Comparison of ENCODE assay signal across 10 cellular contexts in the genomic region with DNA sequence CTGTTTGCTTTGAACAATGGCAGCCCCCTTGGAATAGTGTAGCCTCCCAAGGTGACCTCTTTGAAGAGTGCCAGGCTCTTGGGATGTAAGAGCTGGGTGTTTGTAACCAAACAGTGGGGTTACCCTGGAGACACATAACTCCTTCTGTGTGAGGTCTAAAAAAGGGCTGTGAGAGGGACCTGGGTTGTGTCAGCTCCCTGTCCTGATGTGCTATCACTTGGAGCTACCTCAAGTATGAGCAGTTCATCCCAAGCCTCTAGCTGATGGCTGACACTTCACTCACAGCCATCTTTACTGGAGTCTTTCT. TPM values are rescaled to one million over a fixed set of nuclear protein-coding genes. Genes with fewer than 3 reads are reported as not detected.
DNase-seq lines count a peak whose midpoint lies in the region; ATAC-seq and TF ChIP-seq lines count a peak whose summit lies in the region.
"Had no signal": no experiment of that assay in that cellular context is flagged by ENCODE, and none has a peak within 500 bp of the region (broad histone marks: within the 10 kb centered on the region; RNA-seq: fewer than 3 reads in every experiment).

No MANE protein-coding gene starts in this region.

- H3K9ac ChIP-seq in mesenchymal stem cell (ENCODE audit: low read length), result peak overlapping the region; percentile 71

- H3K4me1 ChIP-seq in esophagus squamous epithelium, result peaks cover 0 to 27% (median 0%) of the 10 kb centered on the region in 3 donors
- H3K4me1 ChIP-seq in mesenchymal stem cell (ENCODE audit: control insufficient read depth, insufficient read depth, low read depth, low read length), result peaks cover 16% of the 10 kb centered on the region
- H3K4me1 ChIP-seq in transverse colon, result peaks cover 0 to 26% (median 11%) of the 10 kb centered on the region in 4 donors

- TF ChIP-seq CTCF in esophagus squamous epithelium (IDR thresholded peaks at IDR 0.05) (no peak), transverse colon (IDR thresholded peaks at IDR 0.05) (no peak)

- TF ChIP-seq POLR2A in esophagus squamous epithelium (IDR thresholded peaks at IDR 0.05) (no peak), transverse colon (IDR thresholded peaks at IDR 0.05) (no peak)

- H2BK12ac ChIP-seq in mesenchymal stem cell (ENCODE audit: low read length in 2 of 2), result peak overlapping the region; percentile 20 to 76

- no peak overlapping the region for H3K4me2 ChIP-seq in mesenchymal stem cell (ENCODE audit: low read length, poor library complexity, severe bottlenecking)

- intact Hi-C loops in esophagus squamous epithelium (cut with DNase I) (no loop called here), transverse colon (cut with DNase I; ENCODE audit: low total_unique reads) (no loop called here)

- no peak overlapping the region for H2AK5ac ChIP-seq in mesenchymal stem cell (ENCODE audit: low read length, severe bottlenecking)

- H3K27ac ChIP-seq in esophagus squamous epithelium, result peak overlapping the region; percentile 21 to 81 (median 65)
- no peak overlapping the region for H3K27ac ChIP-seq in mesenchymal stem cell (ENCODE audit: low read length, poor library complexity, severe bottlenecking)
- H3K27ac ChIP-seq in transverse colon, result peak overlapping the region; percentile 74 to 84 (median 80)

- ATAC-seq in HG03135 (IDR thresholded peaks at IDR 0.05; ENCODE audit: unreplicated experiment), result no peak

- no peaks in the 10 kb centered on the region for H3K79me1 ChIP-seq in mesenchymal stem cell (replicated peaks; ENCODE audit: low read length, poor library complexity, severe bottlenecking)

- peak overlapping the region; percentile 66 for H2BK120ac ChIP-seq in mesenchymal stem cell (ENCODE audit: low read depth, low read length)

- H2BK5ac ChIP-seq in mesenchymal stem cell (ENCODE audit: low read depth, low read length, poor library complexity, severe bottlenecking), result no peak overlapping the region

- H3K9me3 ChIP-seq in esophagus squamous epithelium (no peaks in the 10 kb centered on the region), mesenchymal stem cell (ENCODE audit: control insufficient read depth, low read length) (peaks cover 3% of the 10 kb centered on the region), transverse colon (no peaks in the 10 kb centered on the region)
- H3K9me3 ChIP-seq: Peyer's patch had no signal

- H3K18ac ChIP-seq in mesenchymal stem cell (ENCODE audit: low read depth in 1 of 2, low read length in 2 of 2), result peak overlapping the region; percentile 42 to 65

- no peak for TF ChIP-seq EP300 in transverse colon (IDR thresholded peaks at IDR 0.05; ENCODE audit: low read depth)

- H3K36me3 ChIP-seq in esophagus squamous epithelium (no peaks in the 10 kb centered on the region), mesenchymal stem cell (ENCODE audit: control insufficient read depth in 1 of 2, insufficient read depth in 2 of 2, low read depth in 1 of 2, low read length in 2 of 2) (no peaks in the 10 kb centered on the region), transverse colon (no peaks in the 10 kb centered on the region)
- H3K36me3 ChIP-seq: Peyer's patch had no signal

- H3K14ac ChIP-seq in mesenchymal stem cell (ENCODE audit: low read length in 2 of 2), result no peak overlapping the region

- no peak overlapping the region for H3K4me3 ChIP-seq in esophagus squamous epithelium
- peak overlapping the region in 1 of 2 experiments; percentile 27 for H3K4me3 ChIP-seq in mesenchymal stem cell (ENCODE audit: insufficient read depth in 1 of 2, low read depth in 1 of 2, low read length in 2 of 2)
- H3K4me3 ChIP-seq in transverse colon, result no peak overlapping the region
- H3K4me3 ChIP-seq: Peyer's patch had no signal

- no peak overlapping the region for H2AFZ ChIP-seq in mesenchymal stem cell (ENCODE audit: low read depth, low read length)

- H3K27me3 ChIP-seq in esophagus squamous epithelium (no peaks in the 10 kb centered on the region), mesenchymal stem cell (ENCODE audit: control insufficient read depth in 1 of 2, insufficient read depth in 1 of 2, low read length in 2 of 2) (no peaks in the 10 kb centered on the region), transverse colon (no peaks in the 10 kb centered on the region)
- H3K27me3 ChIP-seq: Peyer's patch had no signal

- peak overlapping the region; percentile 43 for H4K8ac ChIP-seq in mesenchymal stem cell (ENCODE audit: low read length)

- H4K91ac ChIP-seq in mesenchymal stem cell (ENCODE audit: low read length), result peak overlapping the region; percentile 92

- H3K23ac ChIP-seq in mesenchymal stem cell (ENCODE audit: low read length in 2 of 2), result no peak overlapping the region

- DNase-seq in RPMI7951 (ENCODE audit: low read depth) (peak; percentile 38), esophagus squamous epithelium (lab: John Stamatoyannopoulos, UW) (no peak), mesenchymal stem cell (peak; percentile 94), transverse colon (no peak), DMS53 (lab: John Stamatoyannopoulos, UW) (no peak), RPMI8226 (no peak), cerebellar cortex (ENCODE audit: low spot score) (no peak)
- DNase-seq: amygdala had no signal

- no peak overlapping the region for H3K4ac ChIP-seq in mesenchymal stem cell (ENCODE audit: low read depth in 1 of 2, low read length in 2 of 2)

- in situ Hi-C loops in transverse colon (cut with MboI; ENCODE audit: low pct_ligation_motif_present in 1 of 4, low pct_unique_long_range_greater_than_20kb in 1 of 4, low sequenced_read_pairs in 3 of 4), result no loop called here

- H2BK15ac ChIP-seq in mesenchymal stem cell (ENCODE audit: low read depth, poor library complexity, severe bottlenecking), result peak overlapping the region; percentile 48

RNA-seq across cellular contexts. Expression of gene TSPAN18, which starts 40.2 kb away (rescaled TPM):
- total RNA-seq in RPMI7951 (2014; rRNA removed; shearing (Covaris generic)), result 0.96 and 2.1 TPM in 2 replicates
- total RNA-seq in esophagus squamous epithelium (1 to 10 TPM in 3 of 4 donors, under 1 TPM in 1; 0.80 to 4.4 (median 2.0) TPM), transverse colon (10 to 100 TPM in 1 of 4 donors, 1 to 10 TPM in 3; 2.6 to 28.9 (median 4.9) TPM)
- polyA plus RNA-seq in mesenchymal stem cell (2013, experiment 1 of 2), result 7.4 TPM
- polyA plus RNA-seq in mesenchymal stem cell (2013, experiment 2 of 2), result 7.2 TPM

Comparison
In these comparisons a context has a peak if more than half of its experiments do, and no peak if none do; other contexts are left out.
1. DNase-seq: peak in RPMI7951 (single experiment) and mesenchymal stem cell (single experiment); none in esophagus squamous epithelium (single experiment), transverse colon (single experiment), DMS53 (single experiment), RPMI8226 (single experiment) and cerebellar cortex (single experiment).